26 cellular contexts compared by ENCODE assay signal in the genomic region with DNA sequence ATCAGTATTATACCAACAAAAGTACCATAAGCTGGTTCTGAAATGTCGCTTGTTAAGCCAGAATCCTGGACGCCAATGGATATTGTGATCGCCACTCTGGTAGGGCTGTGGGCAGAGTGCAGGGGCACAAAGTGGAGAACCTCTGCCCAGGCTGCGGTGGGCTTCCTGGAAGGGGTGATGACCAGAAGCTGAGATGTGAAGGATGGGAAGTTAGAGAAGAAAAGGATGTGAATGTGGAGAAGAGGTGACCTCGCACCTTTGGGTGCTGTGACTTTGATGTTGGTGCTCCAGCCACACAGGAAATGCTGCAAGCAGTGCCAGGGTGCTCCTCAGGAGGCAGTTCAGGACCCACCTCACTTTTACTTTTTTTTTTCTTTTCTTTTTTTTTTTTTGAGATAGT.
A peak's percentile ranks its signal among the peaks of the same experiment; 100 is the strongest.
DNase-seq lines count a peak whose midpoint lies in the region; ATAC-seq, FAIRE-seq and TF ChIP-seq lines count a peak whose summit lies in the region.
"Had no signal": no experiment of that assay in that cellular context is flagged by ENCODE, and none has a peak within 500 bp of the region (broad histone marks: within the 10 kb centered on the region; RNA-seq: fewer than 3 reads in every experiment).

No MANE protein-coding gene starts in this region.

- no peaks in the 10 kb centered on the region for H3K9me3 ChIP-seq in neural progenitor cell (ENCODE audit: low read depth)
- H3K9me3 ChIP-seq: BE2C, BLaER1 had no signal

- FAIRE-seq in GM19239 (lab: Jason Lieb, UNC) = no peak
- FAIRE-seq: A204.1, GM12878, GM12892, GM18507 had no signal

- no peak overlapping the region for H2AFZ ChIP-seq in neural progenitor cell (replicated peaks)

- no peaks in the 10 kb centered on the region for H3K9me3 Mint-ChIP-seq in immature natural killer cell
- H3K9me3 Mint-ChIP-seq in neural progenitor cell = no peaks in the 10 kb centered on the region
- H3K9me3 Mint-ChIP-seq in type B pancreatic cell = no peaks in the 10 kb centered on the region

- no peak overlapping the region for H3K4me2 ChIP-seq in neural progenitor cell
- H3K4me2 ChIP-seq: BLaER1 had no signal

- H3K4me1 Mint-ChIP-seq in immature natural killer cell = peaks cover 7 to 11% of the 10 kb centered on the region in 2 donors
- H3K4me1 Mint-ChIP-seq in neural progenitor cell = no peaks in the 10 kb centered on the region
- no peaks in the 10 kb centered on the region for H3K4me1 Mint-ChIP-seq in type B pancreatic cell (ENCODE audit: unreplicated experiment)
- H3K4me1 Mint-ChIP-seq: CD14-positive monocyte; CD4-positive, alpha-beta memory T cell; CD4-positive, CD25-positive, alpha-beta regulatory T cell had no signal

- no peaks in the 10 kb centered on the region for H4K20me1 ChIP-seq in neural progenitor cell (ENCODE audit: low read depth)
- H4K20me1 ChIP-seq: BLaER1 had no signal

- no peaks in the 10 kb centered on the region for H3K4me1 ChIP-seq in neural progenitor cell
- H3K4me1 ChIP-seq: BLaER1 had no signal

- no peaks in the 10 kb centered on the region for H3K36me3 Mint-ChIP-seq in immature natural killer cell
- peaks cover 2% of the 10 kb centered on the region for H3K36me3 Mint-ChIP-seq in neural progenitor cell
- no peaks in the 10 kb centered on the region for H3K36me3 Mint-ChIP-seq in type B pancreatic cell
- H3K36me3 Mint-ChIP-seq: CD14-positive monocyte; CD4-positive, alpha-beta memory T cell; CD4-positive, CD25-positive, alpha-beta regulatory T cell; CD8-positive, alpha-beta memory T cell had no signal

- no peak overlapping the region for H3K4me3 ChIP-seq in neural progenitor cell
- H3K4me3 ChIP-seq: BLaER1, GM12878 had no signal

- H3K9ac ChIP-seq in neural progenitor cell = no peak overlapping the region
- H3K9ac ChIP-seq: BLaER1 had no signal

- H3K4me3 Mint-ChIP-seq in immature natural killer cell (peak overlapping the region in 1 of 5 donors; percentile 41), neural progenitor cell (no peak overlapping the region), type B pancreatic cell (no peak overlapping the region)
- H3K4me3 Mint-ChIP-seq: CD14-positive monocyte; CD4-positive, alpha-beta memory T cell; CD4-positive, CD25-positive, alpha-beta regulatory T cell; CD8-positive, alpha-beta memory T cell had no signal

- TF ChIP-seq CTCF in neural progenitor cell (IDR thresholded peaks at IDR 0.05) = no peak
- no peak for TF ChIP-seq CTCF in type B pancreatic cell (conservative IDR thresholded peaks at IDR 0.05)

- no peak for ATAC-seq in HG03565 (IDR thresholded peaks at IDR 0.05; ENCODE audit: unreplicated experiment)
- ATAC-seq: GM12878 had no signal

- H3K79me2 ChIP-seq in neural progenitor cell (ENCODE audit: low read depth) = no peaks in the 10 kb centered on the region

- H3K27me3 Mint-ChIP-seq in immature natural killer cell (ENCODE audit: low read depth in 3 of 3) = peaks cover 2 to 5% (median 2%) of the 10 kb centered on the region in 3 donors
- peaks cover 3% of the 10 kb centered on the region for H3K27me3 Mint-ChIP-seq in neural progenitor cell (ENCODE audit: insufficient read depth, low read depth)
- peaks cover 4% of the 10 kb centered on the region for H3K27me3 Mint-ChIP-seq in type B pancreatic cell
- H3K27me3 Mint-ChIP-seq: CD4-positive, alpha-beta memory T cell; CD4-positive, CD25-positive, alpha-beta regulatory T cell had no signal

- no peaks in the 10 kb centered on the region for H3K27me3 ChIP-seq in neural progenitor cell
- H3K27me3 ChIP-seq: BE2C, BLaER1 had no signal

- H3F3A ChIP-seq in neural progenitor cell (ENCODE audit: low read depth) = no peaks in the 10 kb centered on the region

- H3K27ac ChIP-seq in neural progenitor cell = no peak overlapping the region
- H3K27ac ChIP-seq: BLaER1 had no signal

- no peaks in the 10 kb centered on the region for H3K36me3 ChIP-seq in neural progenitor cell
- H3K36me3 ChIP-seq: BE2C, BLaER1 had no signal

- H3K27ac Mint-ChIP-seq in immature natural killer cell (no peak overlapping the region), neural progenitor cell (peak overlapping the region; percentile 76), type B pancreatic cell (no peak overlapping the region)
- H3K27ac Mint-ChIP-seq: CD4-positive, alpha-beta memory T cell; CD4-positive, CD25-positive, alpha-beta regulatory T cell; CD8-positive, alpha-beta memory T cell had no signal

- DNase-seq in immature natural killer cell = peak; percentile 1 to 4 (median 1)
- no peak for DNase-seq in neural progenitor cell (ENCODE audit: low spot score)
- DNase-seq in type B pancreatic cell (ENCODE audit: extremely low spot score, unreplicated experiment) = peak; percentile 29
- no peak for DNase-seq in GM19239 (ENCODE audit: insufficient read length, low spot score)
- DNase-seq: 8988T; ACHN; BE2C; C1 segment of cervical spinal cord; CD4-positive, alpha-beta memory T cell; CD4-positive, CD25-positive, alpha-beta regulatory T cell; CD8-positive, alpha-beta memory T cell; COR-L47; DMS 273 treated with DMSO at 0.1 percent for 48 hours; DMS153; DMS53; DMS79; DND-41; EL; GDM1 had no signal

Comparison
In these comparisons a context has a peak if more than half of its experiments do, and no peak if none do; other contexts are left out.
1. DNase-seq: peak in immature natural killer cell (3 of 3) and type B pancreatic cell (single experiment); none in neural progenitor cell (single experiment) and GM19239 (single experiment).